ENCODE assay signal across 30 cellular contexts in the genomic region with DNA sequence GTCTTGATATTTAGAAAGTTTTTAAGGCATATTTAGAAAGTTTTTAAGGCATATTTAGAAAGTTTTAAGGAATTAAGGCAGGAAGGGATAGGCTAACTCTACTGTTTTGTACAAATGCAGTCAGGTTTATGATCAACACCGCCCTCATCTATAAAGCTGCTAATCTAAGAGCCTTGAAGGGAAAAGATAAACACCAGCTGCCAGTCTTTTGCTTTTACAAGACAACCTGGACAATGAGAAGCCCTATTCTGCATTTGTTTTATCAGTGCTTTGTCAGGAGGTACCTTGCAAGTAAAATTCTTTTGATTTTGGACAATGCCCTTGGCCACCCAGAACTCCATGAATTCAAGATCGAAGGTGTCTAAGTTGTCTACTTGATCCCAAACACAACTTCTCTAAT. TPM values are rescaled to one million over a fixed set of nuclear protein-coding genes. Genes with fewer than 3 reads are reported as not detected.
"Had no signal": no experiment of that assay in that cellular context is flagged by ENCODE, and none has a peak within 500 bp of the region (broad histone marks: within the 10 kb centered on the region; RNA-seq: fewer than 3 reads in every experiment).

No MANE protein-coding gene starts in this region.

- H3K79me2 ChIP-seq: parathyroid adenoma had no signal

- H3K27me3 ChIP-seq: ascending aorta, cardiac muscle cell, gastrocnemius medialis, right atrium auricular region, upper lobe of left lung, vagina had no signal

- DNase-seq: activated CD4-positive, alpha-beta memory T cell treated with anti-CD3 and anti-CD28 coated beads for 36 hours; activated CD4-positive, alpha-beta T cell treated with anti-CD3 and anti-CD28 coated beads, Interleukin-2, amount 10 ng/mL, durations not matched to agents 24 days and 14 days; activated CD4-positive, CD25-positive, alpha-beta regulatory T cell treated with anti-CD3 and anti-CD28 coated beads, Interleukin-2, amount 50 U/mL, for 72 hours; activated CD8-positive, alpha-beta memory T cell treated with anti-CD3 and anti-CD28 coated beads, Interleukin-2, amount 50 U/mL, for 48 hours; activated gamma-delta T cell; activated naive CD4-positive, alpha-beta T cell treated with anti-CD3 and anti-CD28 coated beads, Interleukin-2, amount 10 ng/mL, durations not matched to agents 7 days and 5 days; activated naive CD8-positive, alpha-beta T cell treated with anti-CD3 and anti-CD28 coated beads, Interleukin-2, amount 10 ng/mL, durations not matched to agents 7 days and 5 days; activated T-cell treated with anti-CD3 and anti-CD28 coated beads, Interleukin-2, amount 50 U/mL, for 24 hours; cerebellar nuclear complex; effector memory CD8-positive, alpha-beta T cell; gastrocnemius medialis; glutamatergic neuron; islet precursor cell; mammary epithelial cell; naive thymus-derived CD8-positive, alpha-beta T cell; occipital lobe; stimulated activated CD4-positive, alpha-beta T cell treated with anti-CD3 and anti-CD28 coated beads, Interleukin-15, amount 100 ng/mL, for 24 hours; stimulated activated naive CD8-positive, alpha-beta T cell treated with anti-CD3 and anti-CD28 coated beads, Interleukin-15, Interleukin-2, amounts not matched to agents 100 U/mL and 50 U/mL, for 24 hours; T-helper 9 cell; upper lobe of left lung had no signal

- H3K9me3 ChIP-seq: ascending aorta, gastrocnemius medialis, right atrium auricular region, thoracic aorta, upper lobe of left lung, vagina had no signal

- H3K36me3 Mint-ChIP-seq: activated CD4-positive, alpha-beta memory T cell treated with anti-CD3 and anti-CD28 coated beads for 36 hours; activated naive CD4-positive, alpha-beta T cell treated with anti-CD3 and anti-CD28 coated beads, Interleukin-2, amount 10 ng/mL, durations not matched to agents 7 days and 5 days; activated naive CD8-positive, alpha-beta T cell treated with anti-CD3 and anti-CD28 coated beads, Interleukin-2, amount 10 ng/mL, durations not matched to agents 7 days and 5 days; brain; mesothelial cell of epicardium; naive thymus-derived CD8-positive, alpha-beta T cell had no signal

- H2AFZ ChIP-seq: parathyroid adenoma had no signal

- H3K4me1 Mint-ChIP-seq: activated CD4-positive, alpha-beta T cell treated with anti-CD3 and anti-CD28 coated beads, Interleukin-2, amount 10 ng/mL, durations not matched to agents 24 days and 14 days; activated naive CD4-positive, alpha-beta T cell treated with anti-CD3 and anti-CD28 coated beads, Interleukin-2, amount 10 ng/mL, durations not matched to agents 7 days and 5 days; activated naive CD8-positive, alpha-beta T cell treated with anti-CD3 and anti-CD28 coated beads, Interleukin-2, amount 10 ng/mL, durations not matched to agents 7 days and 5 days; brain; neural crest cell had no signal

- H3K9ac ChIP-seq: parathyroid adenoma had no signal

- H3K36me3 ChIP-seq: ascending aorta, cardiac muscle cell, gastrocnemius medialis, right atrium auricular region, thoracic aorta, upper lobe of left lung, vagina had no signal

- H3K9me3 Mint-ChIP-seq: activated CD4-positive, alpha-beta memory T cell treated with anti-CD3 and anti-CD28 coated beads for 36 hours; activated CD4-positive, alpha-beta T cell treated with anti-CD3 and anti-CD28 coated beads, Interleukin-2, amount 10 ng/mL, durations not matched to agents 24 days and 14 days; activated naive CD4-positive, alpha-beta T cell treated with anti-CD3 and anti-CD28 coated beads, Interleukin-2, amount 10 ng/mL, durations not matched to agents 7 days and 5 days; activated T-cell treated with anti-CD3 and anti-CD28 coated beads, Interleukin-2, amount 50 U/mL, for 24 hours; effector memory CD8-positive, alpha-beta T cell; mesothelial cell of epicardium; naive thymus-derived CD8-positive, alpha-beta T cell; neural crest cell had no signal

- H3K4me3 Mint-ChIP-seq: activated CD4-positive, alpha-beta memory T cell treated with anti-CD3 and anti-CD28 coated beads for 36 hours; activated CD4-positive, alpha-beta T cell treated with anti-CD3 and anti-CD28 coated beads, Interleukin-2, amount 10 ng/mL, durations not matched to agents 24 days and 14 days; activated naive CD4-positive, alpha-beta T cell treated with anti-CD3 and anti-CD28 coated beads, Interleukin-2, amount 10 ng/mL, durations not matched to agents 7 days and 5 days; activated naive CD8-positive, alpha-beta T cell treated with anti-CD3 and anti-CD28 coated beads, Interleukin-2, amount 10 ng/mL, durations not matched to agents 7 days and 5 days; activated T-cell treated with anti-CD3 and anti-CD28 coated beads, Interleukin-2, amount 50 U/mL, for 24 hours; brain; effector memory CD8-positive, alpha-beta T cell; mesothelial cell of epicardium; naive thymus-derived CD8-positive, alpha-beta T cell; neural crest cell had no signal

- H3K27ac Mint-ChIP-seq: activated CD4-positive, alpha-beta memory T cell treated with anti-CD3 and anti-CD28 coated beads for 36 hours; activated CD4-positive, alpha-beta T cell treated with anti-CD3 and anti-CD28 coated beads, Interleukin-2, amount 10 ng/mL, durations not matched to agents 24 days and 14 days; activated naive CD4-positive, alpha-beta T cell treated with anti-CD3 and anti-CD28 coated beads, Interleukin-2, amount 10 ng/mL, durations not matched to agents 7 days and 5 days; activated naive CD8-positive, alpha-beta T cell treated with anti-CD3 and anti-CD28 coated beads, Interleukin-2, amount 10 ng/mL, durations not matched to agents 7 days and 5 days; activated T-cell treated with anti-CD3 and anti-CD28 coated beads, Interleukin-2, amount 50 U/mL, for 24 hours; mesothelial cell of epicardium; naive thymus-derived CD8-positive, alpha-beta T cell had no signal

- H3K4me3 ChIP-seq: ascending aorta, cardiac muscle cell, coronary artery, gastrocnemius medialis, right atrium auricular region, thoracic aorta, upper lobe of left lung, vagina had no signal

- H3K27me3 Mint-ChIP-seq: activated CD4-positive, alpha-beta memory T cell treated with anti-CD3 and anti-CD28 coated beads for 36 hours; activated CD4-positive, alpha-beta T cell treated with anti-CD3 and anti-CD28 coated beads, Interleukin-2, amount 10 ng/mL, durations not matched to agents 24 days and 14 days; activated T-cell treated with anti-CD3 and anti-CD28 coated beads, Interleukin-2, amount 50 U/mL, for 24 hours; effector memory CD8-positive, alpha-beta T cell had no signal

- ATAC-seq: effector memory CD8-positive, alpha-beta T cell; gastrocnemius medialis; naive thymus-derived CD8-positive, alpha-beta T cell; stimulated activated naive CD8-positive, alpha-beta T cell treated with anti-CD3 and anti-CD28 coated beads, Interleukin-15, Interleukin-2, amounts not matched to agents 100 U/mL and 50 U/mL, for 24 hours had no signal

- H3K4me1 ChIP-seq: ascending aorta, parathyroid adenoma, right atrium auricular region, upper lobe of left lung had no signal

- H3K27ac ChIP-seq: ascending aorta, cardiac muscle cell, coronary artery, gastrocnemius medialis, parathyroid adenoma, right atrium auricular region, thoracic aorta, upper lobe of left lung, vagina had no signal

RNA-seq across cellular contexts. Expression of a gene that starts 39.7 kb away (rescaled TPM):
- total RNA-seq: cardiac muscle cell, neural crest cell had no signal
- polyA plus RNA-seq: cardiac muscle cell had no signal
